ENCODE assay signal across 21 cellular contexts in genomic region chr5:97923496-97923895, GRCh38.
DNase-seq lines count a peak whose midpoint lies in the region; ATAC-seq and TF ChIP-seq lines count a peak whose summit lies in the region.
"Had no signal": no experiment of that assay in that cellular context is flagged by ENCODE, and none has a peak within 500 bp of the region (broad histone marks: within the 10 kb centered on the region; RNA-seq: fewer than 3 reads in every experiment).

No MANE protein-coding gene starts in this region.

- DNase-seq in left colon (no peak), NCI-H1417 treated with DMSO at 0.1 percent for 48 hours (lab: John Stamatoyannopoulos, UW) (no peak), breast epithelium (ENCODE audit: low spot score in 2 of 2) (no peak), HuH-7.5 (ENCODE audit: low spot score) (no peak)
- DNase-seq in activated CD4-positive, alpha-beta memory T cell treated with anti-CD3 and anti-CD28 coated beads, Interleukin-2, amount 10 ng/mL, durations not matched to agents 7 days and 5 days: no peak
- DNase-seq: activated naive CD8-positive, alpha-beta T cell treated with anti-CD3 and anti-CD28 coated beads, Interleukin-2, amount 10 ng/mL, durations not matched to agents 7 days and 5 days; activated T-cell treated with anti-CD3 and anti-CD28 coated beads, Interleukin-2, amount 50 U/mL, for 24 hours; brain microvascular endothelial cell; Calu3; cortex of kidney; GDM1; left ventricle myocardium inferior; NCI-H510A treated with DMSO at 0.1 percent for 48 hours; stimulated activated naive CD8-positive, alpha-beta T cell treated with anti-CD3 and anti-CD28 coated beads, Interleukin-15, Interleukin-2, amounts not matched to agents 100 U/mL and 50 U/mL, for 24 hours; trophoblast cell had no signal

- no peaks in the 10 kb centered on the region for H3K9me3 ChIP-seq in breast epithelium
- H3K9me3 ChIP-seq: gastroesophageal sphincter, right atrium auricular region had no signal

- no peak for TF ChIP-seq CTCF in breast epithelium (IDR thresholded peaks at IDR 0.05)

- POLR2A ChIA-PET in activated CD4-positive, alpha-beta memory T cell treated with anti-CD3 and anti-CD28 coated beads, Interleukin-2, amount 10 ng/mL, durations not matched to agents 7 days and 5 days (lab: Charles Lee): no interaction called here

- ATAC-seq in GM18868 (IDR thresholded peaks at IDR 0.05; ENCODE audit: unreplicated experiment) (peak; percentile 63), GM21423 (IDR thresholded peaks at IDR 0.05; ENCODE audit: unreplicated experiment) (peak; percentile 76), HG03139 (IDR thresholded peaks at IDR 0.05; ENCODE audit: unreplicated experiment) (peak; percentile 60), left colon (peak; percentile 42)
- ATAC-seq: gastroesophageal sphincter; stimulated activated naive CD8-positive, alpha-beta T cell treated with anti-CD3 and anti-CD28 coated beads, Interleukin-15, Interleukin-2, amounts not matched to agents 100 U/mL and 50 U/mL, for 24 hours had no signal

- H3K4me3 Mint-ChIP-seq in activated CD4-positive, alpha-beta memory T cell treated with anti-CD3 and anti-CD28 coated beads, Interleukin-2, amount 10 ng/mL, durations not matched to agents 7 days and 5 days: no peak overlapping the region
- H3K4me3 Mint-ChIP-seq: activated naive CD8-positive, alpha-beta T cell treated with anti-CD3 and anti-CD28 coated beads, Interleukin-2, amount 10 ng/mL, durations not matched to agents 7 days and 5 days; activated T-cell treated with anti-CD3 and anti-CD28 coated beads, Interleukin-2, amount 50 U/mL, for 24 hours; B cell had no signal

- no peak overlapping the region for H3K4me3 ChIP-seq in breast epithelium
- H3K4me3 ChIP-seq: gastroesophageal sphincter, left ventricle myocardium inferior, right atrium auricular region had no signal

- no peaks in the 10 kb centered on the region for H3K4me1 ChIP-seq in breast epithelium
- H3K4me1 ChIP-seq: left ventricle myocardium inferior, right atrium auricular region had no signal

- no peaks in the 10 kb centered on the region for H3K27me3 Mint-ChIP-seq in activated CD4-positive, alpha-beta memory T cell treated with anti-CD3 and anti-CD28 coated beads, Interleukin-2, amount 10 ng/mL, durations not matched to agents 7 days and 5 days
- H3K27me3 Mint-ChIP-seq: activated naive CD8-positive, alpha-beta T cell treated with anti-CD3 and anti-CD28 coated beads, Interleukin-2, amount 10 ng/mL, durations not matched to agents 7 days and 5 days; activated T-cell treated with anti-CD3 and anti-CD28 coated beads, Interleukin-2, amount 50 U/mL, for 24 hours; B cell had no signal

- no peaks in the 10 kb centered on the region for H3K9me3 Mint-ChIP-seq in activated CD4-positive, alpha-beta memory T cell treated with anti-CD3 and anti-CD28 coated beads, Interleukin-2, amount 10 ng/mL, durations not matched to agents 7 days and 5 days
- H3K9me3 Mint-ChIP-seq: activated naive CD8-positive, alpha-beta T cell treated with anti-CD3 and anti-CD28 coated beads, Interleukin-2, amount 10 ng/mL, durations not matched to agents 7 days and 5 days; activated T-cell treated with anti-CD3 and anti-CD28 coated beads, Interleukin-2, amount 50 U/mL, for 24 hours had no signal

- H3K27ac ChIP-seq in breast epithelium: no peak overlapping the region
- H3K27ac ChIP-seq: brain microvascular endothelial cell, gastroesophageal sphincter, left ventricle myocardium inferior, right atrium auricular region had no signal

- H3K27ac Mint-ChIP-seq in activated CD4-positive, alpha-beta memory T cell treated with anti-CD3 and anti-CD28 coated beads, Interleukin-2, amount 10 ng/mL, durations not matched to agents 7 days and 5 days: no peak overlapping the region
- H3K27ac Mint-ChIP-seq: activated naive CD8-positive, alpha-beta T cell treated with anti-CD3 and anti-CD28 coated beads, Interleukin-2, amount 10 ng/mL, durations not matched to agents 7 days and 5 days; activated T-cell treated with anti-CD3 and anti-CD28 coated beads, Interleukin-2, amount 50 U/mL, for 24 hours; B cell had no signal

- TF ChIP-seq POLR2A in breast epithelium (IDR thresholded peaks at IDR 0.05): no peak

- no peaks in the 10 kb centered on the region for H3K27me3 ChIP-seq in breast epithelium
- H3K27me3 ChIP-seq: brain microvascular endothelial cell, gastroesophageal sphincter, right atrium auricular region had no signal

- intact Hi-C loops in left colon (cut with DNase I, micrococcal nuclease) (no loop called here), breast epithelium (cut with DNase I; ENCODE audit: low total_unique reads) (no loop called here)

- CTCF ChIA-PET in activated CD4-positive, alpha-beta memory T cell treated with anti-CD3 and anti-CD28 coated beads, Interleukin-2, amount 10 ng/mL, durations not matched to agents 7 days and 5 days (lab: Charles Lee): no interaction called here

- no peaks in the 10 kb centered on the region for H3K36me3 ChIP-seq in breast epithelium
- H3K36me3 ChIP-seq: brain microvascular endothelial cell, gastroesophageal sphincter, left ventricle myocardium inferior, right atrium auricular region had no signal

- H3K36me3 Mint-ChIP-seq in activated CD4-positive, alpha-beta memory T cell treated with anti-CD3 and anti-CD28 coated beads, Interleukin-2, amount 10 ng/mL, durations not matched to agents 7 days and 5 days (ENCODE audit: low read depth): no peaks in the 10 kb centered on the region
- H3K36me3 Mint-ChIP-seq: activated naive CD8-positive, alpha-beta T cell treated with anti-CD3 and anti-CD28 coated beads, Interleukin-2, amount 10 ng/mL, durations not matched to agents 7 days and 5 days had no signal

- H3K4me1 Mint-ChIP-seq in activated CD4-positive, alpha-beta memory T cell treated with anti-CD3 and anti-CD28 coated beads, Interleukin-2, amount 10 ng/mL, durations not matched to agents 7 days and 5 days: no peaks in the 10 kb centered on the region
- H3K4me1 Mint-ChIP-seq: activated naive CD8-positive, alpha-beta T cell treated with anti-CD3 and anti-CD28 coated beads, Interleukin-2, amount 10 ng/mL, durations not matched to agents 7 days and 5 days; B cell had no signal
